Comparison of ENCODE assay signal across 20 cellular contexts in the genomic region with DNA sequence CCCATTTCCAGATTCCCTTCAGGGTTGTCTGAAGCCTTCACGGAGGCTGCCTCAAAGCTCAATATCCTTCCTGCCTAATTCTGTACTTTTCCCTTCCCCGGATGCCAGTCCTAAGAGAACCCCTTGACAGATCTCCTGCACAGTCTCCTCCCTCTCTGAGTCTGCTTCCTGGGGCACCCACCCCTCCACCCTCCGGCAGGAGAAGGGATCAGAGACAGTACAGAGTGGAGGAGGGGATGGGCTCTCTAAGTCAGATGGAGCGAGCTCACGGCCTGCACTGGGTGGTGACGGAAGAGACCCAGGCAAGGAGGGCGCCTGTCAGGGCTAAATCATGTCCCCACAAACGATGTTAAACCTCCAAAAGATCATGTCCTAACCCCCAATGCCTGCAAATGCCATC. TPM values are rescaled to one million over a fixed set of nuclear protein-coding genes. Genes with fewer than 3 reads are reported as not detected.
A peak's percentile ranks its signal among the peaks of the same experiment; 100 is the strongest.
DNase-seq lines count a peak whose midpoint lies in the region; ATAC-seq and TF ChIP-seq lines count a peak whose summit lies in the region.
"Had no signal": no experiment of that assay in that cellular context is flagged by ENCODE, and none has a peak within 500 bp of the region (broad histone marks: within the 10 kb centered on the region; RNA-seq: fewer than 3 reads in every experiment).

No MANE protein-coding gene starts in this region.

- TF ChIP-seq CTCF in OCI-LY7 (conservative IDR thresholded peaks at IDR 0.05; ENCODE audit: low read length): no peak

- no TSS peak for BruUV-seq in OCI-LY7 (replicated peaks; lab: Mats Ljungman, UMichigan)

- no peak overlapping the region for H3K4me2 ChIP-seq in OCI-LY7 (ENCODE audit: low read length)
- H3K4me2 ChIP-seq: hepatocyte had no signal

- peaks cover 62% of the 10 kb centered on the region for H3K4me1 Mint-ChIP-seq in activated CD4-positive, alpha-beta T cell treated with anti-CD3 and anti-CD28 coated beads for 36 hours
- H3K4me1 Mint-ChIP-seq in stimulated activated effector memory CD8-positive, alpha-beta T cell treated with anti-CD3 and anti-CD28 coated beads, Interleukin-12 subunit alpha, Interleukin-12 subunit beta, amount 100 ng/mL, for 72 hours: peaks cover 55% of the 10 kb centered on the region

- no peaks in the 10 kb centered on the region for H3K36me3 Mint-ChIP-seq in activated CD4-positive, alpha-beta T cell treated with anti-CD3 and anti-CD28 coated beads for 36 hours (ENCODE audit: low read depth)
- H3K36me3 Mint-ChIP-seq in stimulated activated effector memory CD8-positive, alpha-beta T cell treated with anti-CD3 and anti-CD28 coated beads, Interleukin-12 subunit alpha, Interleukin-12 subunit beta, amount 100 ng/mL, for 72 hours: no peaks in the 10 kb centered on the region

- POLR2A ChIA-PET in activated CD4-positive, alpha-beta T cell treated with anti-CD3 and anti-CD28 coated beads for 36 hours (lab: Charles Lee): interaction anchor here (1.2 kb wide), 1 partner anchor 29 kb away, joined by 5 read pairs; no protein-coding TSS in a partner anchor
- POLR2A ChIA-PET in OCI-LY7 (lab: Charles Lee): interaction anchor here (0.6 to 1.6 kb wide), 3 partner anchors 9 to 65 kb away, joined by 4 to 7 read pairs (median 5); no protein-coding TSS in a partner anchor

- DNase-seq in activated CD4-positive, alpha-beta T cell treated with anti-CD3 and anti-CD28 coated beads for 36 hours: no peak
- no peak for DNase-seq in activated CD4-positive, alpha-beta T cell treated with anti-CD3 and anti-CD28 coated beads, Interleukin-2, amount 50 U/mL, for 1 hour
- DNase-seq in OCI-LY7 (ENCODE audit: low spot score) (no peak), dedifferentiated amniotic fluid mesenchymal stem cell (ENCODE audit: extremely low spot score) (no peak), medulla oblongata (ENCODE audit: extremely low spot score) (no peak)
- DNase-seq in effector memory CD4-positive, alpha-beta T cell: no peak
- DNase-seq in stimulated activated effector memory CD8-positive, alpha-beta T cell treated with anti-CD3 and anti-CD28 coated beads, Interleukin-12 subunit alpha, Interleukin-12 subunit beta, amount 100 ng/mL, for 72 hours (ENCODE audit: low spot score in 2 of 2): no peak
- DNase-seq: activated effector memory CD4-positive, alpha-beta T cell treated with anti-CD3 and anti-CD28 coated beads, Interleukin-2, amount 50 U/mL, for 16 hours; colonic mucosa; H9; mammary epithelial cell; MV-4-11; NCI-H1930; NCI-H446 treated with DMSO at 0.1 percent for 48 hours; RPMI8226; stimulated activated CD4-positive, alpha-beta T cell treated with anti-CD3 and anti-CD28 coated beads, Interleukin-12 subunit alpha, Interleukin-12 subunit beta, amount 100 ng/mL, for 4 hours had no signal

- H3K9me3 Mint-ChIP-seq in activated CD4-positive, alpha-beta T cell treated with anti-CD3 and anti-CD28 coated beads for 36 hours (ENCODE audit: low read depth): no peaks in the 10 kb centered on the region
- no peaks in the 10 kb centered on the region for H3K9me3 Mint-ChIP-seq in stimulated activated effector memory CD8-positive, alpha-beta T cell treated with anti-CD3 and anti-CD28 coated beads, Interleukin-12 subunit alpha, Interleukin-12 subunit beta, amount 100 ng/mL, for 72 hours
- H3K9me3 Mint-ChIP-seq: H9 had no signal

- no peaks in the 10 kb centered on the region for H3K79me2 ChIP-seq in OCI-LY7 (ENCODE audit: insufficient read depth, low read depth, low read length)
- H3K79me2 ChIP-seq: hepatocyte had no signal

- H3K27me3 Mint-ChIP-seq in activated CD4-positive, alpha-beta T cell treated with anti-CD3 and anti-CD28 coated beads for 36 hours: no peaks in the 10 kb centered on the region

- H3K9me3 ChIP-seq in OCI-LY7 (ENCODE audit: low read length): 0 out of 2 replicates have a peak, but pooled peaks cover 4% of the 10 kb centered on the region
- no peaks in the 10 kb centered on the region for H3K9me3 ChIP-seq in effector memory CD4-positive, alpha-beta T cell (ENCODE audit: control insufficient read depth, low read length)
- H3K9me3 ChIP-seq: colonic mucosa, tibial nerve had no signal

- H2AFZ ChIP-seq in OCI-LY7 (ENCODE audit: low read length): peak overlapping the region; percentile 83; the same call in 1 of the 2 replicates
- H2AFZ ChIP-seq: hepatocyte had no signal

- no peak overlapping the region for H3K4me3 Mint-ChIP-seq in activated CD4-positive, alpha-beta T cell treated with anti-CD3 and anti-CD28 coated beads for 36 hours
- peak overlapping the region; percentile 38 for H3K4me3 Mint-ChIP-seq in stimulated activated effector memory CD8-positive, alpha-beta T cell treated with anti-CD3 and anti-CD28 coated beads, Interleukin-12 subunit alpha, Interleukin-12 subunit beta, amount 100 ng/mL, for 72 hours
- H3K4me3 Mint-ChIP-seq: H9 had no signal

- ATAC-seq in activated CD4-positive, alpha-beta T cell treated with anti-CD3 and anti-CD28 coated beads for 36 hours: no peak
- no peak for ATAC-seq in stimulated activated effector memory CD8-positive, alpha-beta T cell treated with anti-CD3 and anti-CD28 coated beads, Interleukin-12 subunit alpha, Interleukin-12 subunit beta, amount 100 ng/mL, for 72 hours
- no peak for ATAC-seq in GM18868 (IDR thresholded peaks at IDR 0.05; ENCODE audit: unreplicated experiment)

- H3K4me3 ChIP-seq in OCI-LY7 (ENCODE audit: low read depth, low read length, poor library complexity, severe bottlenecking): no peak overlapping the region
- no peak overlapping the region for H3K4me3 ChIP-seq in effector memory CD4-positive, alpha-beta T cell (ENCODE audit: insufficient read depth, low read depth, low read length, poor library complexity, severe bottlenecking)
- H3K4me3 ChIP-seq: colonic mucosa, hepatocyte, tibial nerve had no signal

- CTCF ChIA-PET in activated CD4-positive, alpha-beta T cell treated with anti-CD3 and anti-CD28 coated beads for 36 hours (lab: Charles Lee): interaction anchor here (0.7 to 7.4 kb wide), 9 partner anchors 12 to 248 kb away, joined by 3 to 87 read pairs (median 3); no protein-coding TSS in a partner anchor
- CTCF ChIA-PET in OCI-LY7 (lab: Charles Lee; ENCODE audit: unreplicated experiment): interaction anchor here (0.8 kb wide), 1 partner anchor 22 kb away, joined by 3 read pairs; no protein-coding TSS in a partner anchor

- no peaks in the 10 kb centered on the region for H3K36me3 ChIP-seq in OCI-LY7 (ENCODE audit: insufficient read depth, low read length)
- no peaks in the 10 kb centered on the region for H3K36me3 ChIP-seq in effector memory CD4-positive, alpha-beta T cell (ENCODE audit: control insufficient read depth, insufficient read depth, low read length)
- H3K36me3 ChIP-seq: colonic mucosa, tibial nerve had no signal

- no peak overlapping the region for H3K27ac ChIP-seq in OCI-LY7 (ENCODE audit: low read depth, low read length, poor library complexity, severe bottlenecking)
- H3K27ac ChIP-seq in effector memory CD4-positive, alpha-beta T cell (ENCODE audit: insufficient read depth, low read length, poor library complexity, severe bottlenecking): peak overlapping the region; percentile 68
- H3K27ac ChIP-seq: colonic mucosa, hepatocyte, HL-60 had no signal

- no peaks in the 10 kb centered on the region for H3K27me3 ChIP-seq in effector memory CD4-positive, alpha-beta T cell (replicated peaks; ENCODE audit: control insufficient read depth, insufficient read depth, low read length, poor library complexity, severe bottlenecking)
- H3K27me3 ChIP-seq: colonic mucosa, hepatocyte, tibial nerve had no signal

- no peaks in the 10 kb centered on the region for H3K9me2 ChIP-seq in OCI-LY7 (ENCODE audit: insufficient read depth, low read length)

- H3K4me1 ChIP-seq in OCI-LY7 (ENCODE audit: insufficient read depth, low read length, poor library complexity, severe bottlenecking): peaks cover 29% of the 10 kb centered on the region
- peaks cover 47% of the 10 kb centered on the region for H3K4me1 ChIP-seq in effector memory CD4-positive, alpha-beta T cell (ENCODE audit: control insufficient read depth, insufficient read depth, low read length, poor library complexity, severe bottlenecking)
- H3K4me1 ChIP-seq: colonic mucosa, tibial nerve had no signal

- intact Hi-C loops in activated CD4-positive, alpha-beta T cell treated with anti-CD3 and anti-CD28 coated beads for 36 hours (cut with DNase I, micrococcal nuclease): loop anchor here (1.0 to 5.0 kb wide), 4 partner anchors 15 to 113 kb away; partner anchors contain the start of gene CARD11 (in 2 of the 2)
- intact Hi-C loops in OCI-LY7 (cut with micrococcal nuclease; ENCODE audit: unreplicated experiment): no loop called here

- peak overlapping the region; percentile 89 for H3K27ac Mint-ChIP-seq in activated CD4-positive, alpha-beta T cell treated with anti-CD3 and anti-CD28 coated beads for 36 hours
- H3K27ac Mint-ChIP-seq in stimulated activated effector memory CD8-positive, alpha-beta T cell treated with anti-CD3 and anti-CD28 coated beads, Interleukin-12 subunit alpha, Interleukin-12 subunit beta, amount 100 ng/mL, for 72 hours: peak overlapping the region; percentile 97

- no peaks in the 10 kb centered on the region for H4K20me1 ChIP-seq in OCI-LY7 (ENCODE audit: insufficient read depth, low read length)

RNA-seq across cellular contexts. Expression of gene CARD11, which starts 48.0 kb away (rescaled TPM):
- 100 to 1,000 TPM; 108 to 118 TPM for total RNA-seq in activated CD4-positive, alpha-beta T cell treated with anti-CD3 and anti-CD28 coated beads for 36 hours
- total RNA-seq in OCI-LY7 (2014; rRNA removed; shearing (Covaris generic)): 32.5 and 33.8 TPM in 2 replicates
- 62.8 and 63.5 TPM in 2 replicates for total RNA-seq in OCI-LY7 (2022)
